9 cellular contexts compared by ENCODE assay signal in the genomic region with DNA sequence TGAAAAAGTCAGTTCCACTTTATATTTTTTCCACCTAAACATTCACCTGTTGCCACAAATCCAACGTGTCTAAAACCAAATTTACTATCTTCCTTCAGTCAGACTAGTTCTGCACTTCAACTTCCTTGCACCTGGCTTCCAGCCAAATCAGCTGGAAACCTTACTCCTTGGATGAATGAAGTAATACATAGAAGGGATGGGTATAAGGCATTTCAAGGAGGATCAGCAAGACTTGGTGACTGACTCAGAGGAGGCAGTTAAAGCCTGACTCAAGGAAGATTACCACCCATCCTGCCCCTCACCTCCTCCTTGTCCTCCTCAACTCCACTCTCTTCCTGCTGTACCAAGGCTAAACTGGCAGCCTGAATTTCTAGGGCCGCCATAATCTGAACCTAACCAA. TPM values are rescaled to one million over a fixed set of nuclear protein-coding genes. Genes with fewer than 3 reads are reported as not detected.
DNase-seq lines count a peak whose midpoint lies in the region; ATAC-seq and TF ChIP-seq lines count a peak whose summit lies in the region.
"Had no signal": no experiment of that assay in that cellular context is flagged by ENCODE, and none has a peak within 500 bp of the region (broad histone marks: within the 10 kb centered on the region; RNA-seq: fewer than 3 reads in every experiment).

No MANE protein-coding gene starts in this region.

- no peak overlapping the region for H3K4me3 ChIP-seq in LNCaP clone FGC (ENCODE audit: low read depth, low read length)
- no peak overlapping the region for H3K4me3 ChIP-seq in body of pancreas
- H3K4me3 ChIP-seq in effector memory CD4-positive, alpha-beta T cell (ENCODE audit: insufficient read depth, low read depth, low read length, poor library complexity, severe bottlenecking) = no peak overlapping the region
- no peak overlapping the region for H3K4me3 ChIP-seq in CD8-positive, alpha-beta memory T cell (ENCODE audit: low read length)

- POLR2A ChIA-PET in CD8-positive, alpha-beta memory T cell (lab: Charles Lee) = no interaction called here

- no peak for TF ChIP-seq POLR2A in body of pancreas (IDR thresholded peaks at IDR 0.05)

- CTCF ChIA-PET in CD8-positive, alpha-beta memory T cell (lab: Charles Lee) = no interaction called here

- no peaks in the 10 kb centered on the region for H3K27me3 Mint-ChIP-seq in nephron (ENCODE audit: low read depth)
- peaks cover 0 to 2% of the 10 kb centered on the region in 2 donors for H3K27me3 Mint-ChIP-seq in CD8-positive, alpha-beta memory T cell

- H3K9me3 ChIP-seq in body of pancreas = no peaks in the 10 kb centered on the region
- no peaks in the 10 kb centered on the region for H3K9me3 ChIP-seq in effector memory CD4-positive, alpha-beta T cell (ENCODE audit: control insufficient read depth, low read length)
- H3K9me3 ChIP-seq in CD8-positive, alpha-beta memory T cell (ENCODE audit: low read length) = no peaks in the 10 kb centered on the region

- DNase-seq in EH (ENCODE audit: low read depth) (peak; percentile 84), LNCaP clone FGC (ENCODE audit: low read depth) (peak; percentile 23), body of pancreas (peak in 3 of 4 donors; percentile 19 to 43 (median 34))
- no peak for DNase-seq in effector memory CD4-positive, alpha-beta T cell
- DNase-seq in stimulated activated naive CD4-positive, alpha-beta T cell (lab: John Stamatoyannopoulos, UW) = no peak
- DNase-seq in CD8-positive, alpha-beta memory T cell = no peak
- DNase-seq: NCI-H1048 had no signal

- H3K36me3 Mint-ChIP-seq in nephron (ENCODE audit: low read depth) = no peaks in the 10 kb centered on the region
- H3K36me3 Mint-ChIP-seq in CD8-positive, alpha-beta memory T cell = peaks cover 0 to 3% (median 0%) of the 10 kb centered on the region in 3 donors

- no peak overlapping the region for H3K27ac ChIP-seq in body of pancreas
- H3K27ac ChIP-seq in effector memory CD4-positive, alpha-beta T cell (ENCODE audit: insufficient read depth, low read length, poor library complexity, severe bottlenecking) = no peak overlapping the region
- H3K27ac ChIP-seq in CD8-positive, alpha-beta memory T cell (ENCODE audit: low read depth, low read length) = no peak overlapping the region

- no peak for TF ChIP-seq CTCF in LNCaP clone FGC (IDR thresholded peaks at IDR 0.05; ENCODE audit: control insufficient read depth, extremely low read depth, insufficient read depth)
- no peak for TF ChIP-seq CTCF in body of pancreas (IDR thresholded peaks at IDR 0.05)
- TF ChIP-seq CTCF in nephron (IDR thresholded peaks at IDR 0.05; ENCODE audit: unreplicated experiment in 3 of 3) = no peak

- H3K27me3 ChIP-seq in body of pancreas = no peaks in the 10 kb centered on the region
- no peaks in the 10 kb centered on the region for H3K27me3 ChIP-seq in effector memory CD4-positive, alpha-beta T cell (replicated peaks; ENCODE audit: control insufficient read depth, insufficient read depth, low read length, poor library complexity, severe bottlenecking)
- no peaks in the 10 kb centered on the region for H3K27me3 ChIP-seq in CD8-positive, alpha-beta memory T cell (ENCODE audit: insufficient read depth, low read length, poor library complexity, severe bottlenecking)

- WGBS in body of pancreas, 2 donors = 48 to 49% methylated on average over 2 of the region's 2 CpGs

- H3K4me1 Mint-ChIP-seq in nephron = peaks cover 18% of the 10 kb centered on the region
- H3K4me1 Mint-ChIP-seq in CD8-positive, alpha-beta memory T cell = peaks cover 0 to 4% (median 0%) of the 10 kb centered on the region in 3 donors

- H3K36me3 ChIP-seq in body of pancreas (replicated peaks in 1 of 2; ENCODE audit: insufficient read depth in 1 of 2, low read depth in 2 of 2) = no peaks in the 10 kb centered on the region
- H3K36me3 ChIP-seq in effector memory CD4-positive, alpha-beta T cell (ENCODE audit: control insufficient read depth, insufficient read depth, low read length) = no peaks in the 10 kb centered on the region
- no peaks in the 10 kb centered on the region for H3K36me3 ChIP-seq in CD8-positive, alpha-beta memory T cell (ENCODE audit: insufficient read depth, low read length)

- ATAC-seq in body of pancreas = no peak
- no peak for ATAC-seq in GM18907 (IDR thresholded peaks at IDR 0.05; ENCODE audit: unreplicated experiment)

- no peaks in the 10 kb centered on the region for H3K9me3 Mint-ChIP-seq in nephron
- H3K9me3 Mint-ChIP-seq in CD8-positive, alpha-beta memory T cell = no peaks in the 10 kb centered on the region

- H3K27ac Mint-ChIP-seq in nephron = peak overlapping the region; percentile 3 to 55 (median 4)
- H3K27ac Mint-ChIP-seq in CD8-positive, alpha-beta memory T cell = peak overlapping the region in 1 of 8 donors; percentile 17

- intact Hi-C loops in body of pancreas (cut with DNase I) = no loop called here

- no peaks in the 10 kb centered on the region for H3K4me1 ChIP-seq in body of pancreas
- no peaks in the 10 kb centered on the region for H3K4me1 ChIP-seq in effector memory CD4-positive, alpha-beta T cell (ENCODE audit: control insufficient read depth, insufficient read depth, low read length, poor library complexity, severe bottlenecking)
- no peaks in the 10 kb centered on the region for H3K4me1 ChIP-seq in CD8-positive, alpha-beta memory T cell (ENCODE audit: insufficient read depth, low read length)

- H3K4me3 Mint-ChIP-seq in nephron = no peak overlapping the region
- H3K4me3 Mint-ChIP-seq in CD8-positive, alpha-beta memory T cell = no peak overlapping the region

RNA-seq across cellular contexts. Expression of gene QTRT2, which starts 37.1 kb away (rescaled TPM):
- 10 to 100 TPM; 10.6 to 15.8 TPM for total RNA-seq in body of pancreas
- total RNA-seq in CD8-positive, alpha-beta memory T cell = 10 to 100 TPM; 48.0 to 51.3 TPM
- 10.8 TPM for polyA plus RNA-seq in CD8-positive, alpha-beta memory T cell

RNA-seq across cellular contexts. Expression of gene CCDC191, which starts 37.3 kb away (rescaled TPM):
- 10 to 100 TPM in 1 of 2 donors, 1 to 10 TPM in 1; 5.4 to 11.9 TPM for total RNA-seq in body of pancreas
- 1 to 10 TPM; 1.4 to 1.5 TPM for total RNA-seq in CD8-positive, alpha-beta memory T cell
- polyA plus RNA-seq in CD8-positive, alpha-beta memory T cell = 1.2 TPM

Comparison
In these comparisons a context has a peak if more than half of its experiments do, and no peak if none do; other contexts are left out.
1. DNase-seq: peak in EH (single experiment), LNCaP clone FGC (single experiment) and body of pancreas (3 of 4); none in effector memory CD4-positive, alpha-beta T cell (0 of 3), stimulated activated naive CD4-positive, alpha-beta T cell (0 of 6) and CD8-positive, alpha-beta memory T cell (0 of 5).